Comparison of ENCODE assay signal across 22 cellular contexts in the genomic region with DNA sequence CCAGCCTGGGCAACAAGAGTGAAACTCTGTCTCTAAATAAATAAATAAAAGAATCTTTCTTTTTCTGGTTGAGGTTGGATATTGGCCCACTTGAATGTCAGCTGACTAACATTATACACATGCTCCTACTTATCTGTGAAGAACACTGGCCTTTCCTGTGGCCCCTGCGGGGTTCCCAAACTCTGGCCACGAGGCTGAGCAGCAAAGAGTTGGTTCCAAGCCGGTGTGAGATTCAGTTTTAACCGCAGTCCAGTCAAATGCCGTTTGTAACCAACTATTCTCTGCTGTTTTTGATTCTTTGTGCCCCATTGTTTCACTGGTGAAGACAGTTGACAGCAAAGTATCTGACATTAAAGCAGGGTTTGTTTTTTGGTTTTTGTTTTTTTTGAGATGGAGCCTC.
"Had no signal": no experiment of that assay in that cellular context is flagged by ENCODE, and none has a peak within 500 bp of the region (broad histone marks: within the 10 kb centered on the region; RNA-seq: fewer than 3 reads in every experiment).

No MANE protein-coding gene starts in this region.

- ATAC-seq: activated CD8-positive, alpha-beta T cell treated with anti-CD3 and anti-CD28 coated beads, Interleukin-2, amount 10 ng/mL, durations not matched to agents 7 days and 5 days; activated naive CD8-positive, alpha-beta T cell treated with anti-CD3 and anti-CD28 coated beads, Interleukin-2, amount 50 U/mL, for 24 hours; gastrocnemius medialis; natural killer cell treated with Interleukin-12 subunit alpha and Interleukin-12 subunit beta and Interleukin-15 and Interleukin-18, amount 100 ng/mL, for 72 hours had no signal

- DNase-seq: activated CD4-positive, alpha-beta T cell treated with anti-CD3 and anti-CD28 coated beads, Interleukin-2, amount 10 ng/mL, durations not matched to agents 7 days and 5 days; activated CD4-positive, CD25-positive, alpha-beta regulatory T cell treated with anti-CD3 and anti-CD28 coated beads, Interleukin-2, amount 50 U/mL, for 72 hours; activated CD8-positive, alpha-beta T cell treated with anti-CD3 and anti-CD28 coated beads, Interleukin-2, amount 10 ng/mL, durations not matched to agents 7 days and 5 days; activated gamma-delta T cell; activated naive CD4-positive, alpha-beta T cell treated with anti-CD3 and anti-CD28 coated beads, Interleukin-2, amount 50 U/mL, for 16 hours; activated naive CD8-positive, alpha-beta T cell treated with anti-CD3 and anti-CD28 coated beads, Interleukin-2, amount 50 U/mL, for 24 hours; anterior cingulate cortex; dermis blood vessel endothelial cell; effector CD8-positive, alpha-beta T cell; gastrocnemius medialis; hypothalamus; stimulated activated CD4-positive, alpha-beta T cell treated with anti-CD3 and anti-CD28 coated beads, Interleukin-4, amount 100 ng/mL, for 4 hours; stomach; T-helper 1 cell; T-helper 9 cell had no signal

- H3K27ac ChIP-seq: esophagus muscularis mucosa, gastrocnemius medialis, prostate gland, stomach, suprapubic skin, tibial nerve, VCaP had no signal

- H3K36me3 ChIP-seq: gastrocnemius medialis, prostate gland, stomach, suprapubic skin had no signal

- H3K27me3 ChIP-seq: esophagus muscularis mucosa, gastrocnemius medialis, stomach, suprapubic skin, tibial nerve had no signal

- FAIRE-seq: urothelium cell line had no signal

- H3K4me3 ChIP-seq: esophagus muscularis mucosa, gastrocnemius medialis, prostate gland, stomach, suprapubic skin, tibial nerve had no signal

- H3K9me3 ChIP-seq: esophagus muscularis mucosa, gastrocnemius medialis, prostate gland, stomach, suprapubic skin, tibial nerve had no signal
